2 cellular contexts compared by ENCODE assay signal in genomic region chr19:38736036-38736412, GRCh38.
TF ChIP-seq lines count a peak whose summit lies in the region.

No MANE protein-coding gene starts in this region.

TF ChIP-seq in A549, 52 proteins besides CTCF, POLR2A, EP300 and RAD21 (continued from another document):
- 0 out of 2 replicates have a peak, but pooled peaks have one; percentile 22 for TF ChIP-seq TP53 (CRISPR knock-in tag; IDR thresholded peaks at IDR 0.05)
- peak; percentile 56 for TF ChIP-seq MAX (IDR thresholded peaks at IDR 0.05)
- TF ChIP-seq PBX3 (IDR thresholded peaks at IDR 0.05), result peak; percentile 88
- TF ChIP-seq E2F6 (IDR thresholded peaks at IDR 0.05; ENCODE audit: borderline replicate concordance, low read depth), result peak; percentile 51; the same call in 1 of the 2 replicates

TF ChIP-seq in HCT116, 20 proteins besides CTCF, POLR2A, EP300 and RAD21 (continued from another document):
- no peak for TF ChIP-seq FOSL1 (IDR thresholded peaks at IDR 0.05; ENCODE audit: low read depth)
- peak; percentile 59 for TF ChIP-seq EGR1 (IDR thresholded peaks at IDR 0.05; ENCODE audit: low read depth)
